17 cellular contexts compared by ENCODE assay signal in genomic region chr4:94613248-94613647, GRCh38.
DNase-seq lines count a peak whose midpoint lies in the region; ATAC-seq, FAIRE-seq and TF ChIP-seq lines count a peak whose summit lies in the region.
"Had no signal": no experiment of that assay in that cellular context is flagged by ENCODE, and none has a peak within 500 bp of the region (broad histone marks: within the 10 kb centered on the region; RNA-seq: fewer than 3 reads in every experiment).

No MANE protein-coding gene starts in this region.

- FAIRE-seq in HepG2 (lab: Jason Lieb, UNC) (no peak), endometrium (lab: Jason Lieb, UNC) (peak; percentile 50)
- FAIRE-seq: GM12878, GM18507 had no signal

- POLR2A ChIA-PET in HepG2 (lab: Yijun Ruan, JAX), result no interaction called here

- no peak overlapping the region for H2BK15ac ChIP-seq in mesenchymal stem cell (ENCODE audit: low read depth, poor library complexity, severe bottlenecking)

- peaks cover 13% of the 10 kb centered on the region for H3K4me1 Mint-ChIP-seq in activated naive CD8-positive, alpha-beta T cell treated with anti-CD3 and anti-CD28 coated beads for 36 hours
- H3K4me1 Mint-ChIP-seq: B cell, GM23338, H9 had no signal

- 53% methylated on average over 1 of the region's 1 CpG for WGBS in liver
- WGBS in HepG2 (ENCODE audit: low lambda C conversion rate), result 92% methylated on average over 1 of the region's 1 CpG
- WGBS in mesenchymal stem cell, result no CpG with 5 or more reads among the region's 1 CpG

- no peak overlapping the region for H3K4me3 Mint-ChIP-seq in activated naive CD8-positive, alpha-beta T cell treated with anti-CD3 and anti-CD28 coated beads for 36 hours
- H3K4me3 Mint-ChIP-seq: B cell; CD4-positive, alpha-beta T cell; GM23338; H9 had no signal

- no peak for ATAC-seq in HepG2
- ATAC-seq: GM12878, GM23338 had no signal

- CTCF ChIA-PET in HepG2 (lab: Yijun Ruan, JAX; ENCODE audit: low intra/inter-chr PET ratio, low total read pairs), result no interaction called here

- no peak overlapping the region for H3K18ac ChIP-seq in mesenchymal stem cell (ENCODE audit: low read depth in 1 of 2, low read length in 2 of 2)

- no peak overlapping the region for H4K8ac ChIP-seq in mesenchymal stem cell (ENCODE audit: low read length)

- in situ Hi-C loops in HepG2 (cut with HindIII; ENCODE audit: extremely low pct_ligation_motif_present, low pct_unique_long_range_greater_than_20kb) (no loop called here), brain microvascular endothelial cell (cut with HindIII; ENCODE audit: low pct_ligation_motif_present, low sequenced_read_pairs) (no loop called here)

- no peaks in the 10 kb centered on the region for H3K79me2 ChIP-seq in HepG2 (ENCODE audit: insufficient read depth, low read length)

- H3K9me3 ChIP-seq in liver (ENCODE audit: control insufficient read depth in 4 of 4, low read length in 3 of 4), result no peaks in the 10 kb centered on the region
- no peaks in the 10 kb centered on the region for H3K9me3 ChIP-seq in HepG2 (ENCODE audit: low read length)
- H3K9me3 ChIP-seq in mesenchymal stem cell (ENCODE audit: control insufficient read depth, low read length), result no peaks in the 10 kb centered on the region

- TF ChIP-seq POLR2A in HepG2 (IDR thresholded peaks at IDR 0.05; ENCODE audit: insufficient read depth in 1 of 2, low read depth in 2 of 2, low read length in 2 of 2), result no peak

- H3K4me2 ChIP-seq in HepG2 (ENCODE audit: low read depth, low read length) (no peak overlapping the region), mesenchymal stem cell (ENCODE audit: low read length, poor library complexity, severe bottlenecking) (no peak overlapping the region)
- H3K4me2 ChIP-seq: GM23338 had no signal

- H3K4me3 ChIP-seq in liver (ENCODE audit: low read depth in 1 of 3, low read length in 3 of 3) (no peak overlapping the region), HepG2 (replicated peaks in 1 of 3; ENCODE audit: insufficient read depth in 1 of 3, low read depth in 2 of 3, low read length in 3 of 3) (no peak overlapping the region), mesenchymal stem cell (ENCODE audit: insufficient read depth in 1 of 2, low read depth in 1 of 2, low read length in 2 of 2) (no peak overlapping the region), brain microvascular endothelial cell (ENCODE audit: low read depth, low read length) (no peak overlapping the region)
- H3K4me3 ChIP-seq: GM12878, GM23338 had no signal

- H3K9me3 Mint-ChIP-seq in activated naive CD8-positive, alpha-beta T cell treated with anti-CD3 and anti-CD28 coated beads for 36 hours, result no peaks in the 10 kb centered on the region
- H3K9me3 Mint-ChIP-seq: CD4-positive, alpha-beta T cell; GM23338; H9 had no signal

- no TSS peak for BruUV-seq in HepG2 (replicated peaks; lab: Mats Ljungman, UMichigan)

- H3K27me3 ChIP-seq in liver (ENCODE audit: control insufficient read depth in 4 of 4, insufficient read depth in 4 of 4, low read length in 3 of 4) (no peaks in the 10 kb centered on the region), HepG2 (ENCODE audit: control insufficient read depth in 1 of 2, insufficient read depth in 2 of 2, low read length in 2 of 2) (no peaks in the 10 kb centered on the region), mesenchymal stem cell (ENCODE audit: control insufficient read depth in 1 of 2, insufficient read depth in 1 of 2, low read length in 2 of 2) (no peaks in the 10 kb centered on the region), brain microvascular endothelial cell (replicated peaks) (no peaks in the 10 kb centered on the region)

- H2AFZ ChIP-seq in HepG2 (ENCODE audit: low read length) (no peak overlapping the region), mesenchymal stem cell (ENCODE audit: low read depth, low read length) (no peak overlapping the region)
- H2AFZ ChIP-seq: GM23338 had no signal

- H2BK12ac ChIP-seq in mesenchymal stem cell (ENCODE audit: low read length in 2 of 2), result no peak overlapping the region

- no peak overlapping the region for H4K91ac ChIP-seq in mesenchymal stem cell (ENCODE audit: low read length)

- no peak overlapping the region for H3K27ac Mint-ChIP-seq in activated naive CD8-positive, alpha-beta T cell treated with anti-CD3 and anti-CD28 coated beads for 36 hours
- H3K27ac Mint-ChIP-seq: B cell; CD4-positive, alpha-beta T cell; GM23338; H9 had no signal

- H3K27me3 Mint-ChIP-seq in activated naive CD8-positive, alpha-beta T cell treated with anti-CD3 and anti-CD28 coated beads for 36 hours, result no peaks in the 10 kb centered on the region
- H3K27me3 Mint-ChIP-seq: B cell; CD4-positive, alpha-beta T cell had no signal

- no peak overlapping the region for H2AK5ac ChIP-seq in mesenchymal stem cell (ENCODE audit: low read length, severe bottlenecking)

- TF ChIP-seq EP300 in HepG2 (IDR thresholded peaks at IDR 0.05; ENCODE audit: low read depth in 2 of 2, low read length in 2 of 2) (no peak), HepG2 (CRISPR knock-in tag; IDR thresholded peaks at IDR 0.05; ENCODE audit: borderline replicate concordance) (no peak)

- no peak overlapping the region for H3K23ac ChIP-seq in mesenchymal stem cell (ENCODE audit: low read length in 2 of 2)

- H4K20me1 ChIP-seq in HepG2 (ENCODE audit: insufficient read depth, low read length), result no peaks in the 10 kb centered on the region

- DNase-seq in HepG2 (ENCODE audit: low spot score), result no peak
- peak; percentile 66 for DNase-seq in mesenchymal stem cell
- DNase-seq in brain microvascular endothelial cell, result no peak
- no peak for DNase-seq in activated naive CD8-positive, alpha-beta T cell treated with anti-CD3 and anti-CD28 coated beads for 36 hours
- DNase-seq in NCI-H146 treated with DMSO at 0.1 percent for 48 hours (lab: John Stamatoyannopoulos, UW; ENCODE audit: unreplicated experiment), result no peak
- DNase-seq: 8988T; ACHN; C1 segment of cervical spinal cord; CD4-positive, alpha-beta T cell; DMS79; H9 had no signal

- H3K4me1 ChIP-seq in liver (ENCODE audit: control insufficient read depth in 4 of 4, insufficient read depth in 4 of 4, low read length in 3 of 4) (peaks cover 0 to 2% (median 0%) of the 10 kb centered on the region in 4 donors), HepG2 (ENCODE audit: insufficient read depth, low read length) (no peaks in the 10 kb centered on the region), mesenchymal stem cell (ENCODE audit: control insufficient read depth, insufficient read depth, low read depth, low read length) (no peaks in the 10 kb centered on the region)

- H3K36me3 ChIP-seq in liver (ENCODE audit: control insufficient read depth in 4 of 4, insufficient read depth in 3 of 4, low read depth in 1 of 4, low read length in 3 of 4) (peaks cover 2 to 10% (median 5%) of the 10 kb centered on the region in 4 donors), HepG2 (replicated peaks in 1 of 2; ENCODE audit: control insufficient read depth in 1 of 2, insufficient read depth in 2 of 2, low read length in 2 of 2) (peaks cover 5 to 8% of the 10 kb centered on the region in 2 experiments; a peak in 4 of 5 replicates), mesenchymal stem cell (ENCODE audit: control insufficient read depth in 1 of 2, insufficient read depth in 2 of 2, low read depth in 1 of 2, low read length in 2 of 2) (peaks cover 4 to 20% of the 10 kb centered on the region in 2 experiments), brain microvascular endothelial cell (replicated peaks) (peaks cover 29% of the 10 kb centered on the region)

- intact Hi-C loops in HepG2 (cut with micrococcal nuclease; ENCODE audit: unreplicated experiment), result no loop called here

- no peak overlapping the region for H3K4ac ChIP-seq in mesenchymal stem cell (ENCODE audit: low read depth in 1 of 2, low read length in 2 of 2)

- H3K36me3 Mint-ChIP-seq in activated naive CD8-positive, alpha-beta T cell treated with anti-CD3 and anti-CD28 coated beads for 36 hours, result no peaks in the 10 kb centered on the region

- H2BK5ac ChIP-seq in mesenchymal stem cell (ENCODE audit: low read depth, low read length, poor library complexity, severe bottlenecking), result no peak overlapping the region

- no peak overlapping the region for H2BK120ac ChIP-seq in mesenchymal stem cell (ENCODE audit: low read depth, low read length)

- H3K14ac ChIP-seq in mesenchymal stem cell (ENCODE audit: low read length in 2 of 2), result no peak overlapping the region

- TF ChIP-seq RAD21 in liver (IDR thresholded peaks at IDR 0.05) (no peak), HepG2 (CRISPR knock-in tag; IDR thresholded peaks at IDR 0.05) (no peak)

- TF ChIP-seq CTCF in liver (IDR thresholded peaks at IDR 0.05; ENCODE audit: low read depth, low read length, missing input control), result no peak
- TF ChIP-seq CTCF in HepG2 (CRISPR knock-in tag; IDR thresholded peaks at IDR 0.05), result no peak
- TF ChIP-seq CTCF in brain microvascular endothelial cell (IDR thresholded peaks at IDR 0.05; ENCODE audit: low read depth, low read length, missing control alignments), result no peak

- H3K9ac ChIP-seq in liver (ENCODE audit: low read depth in 1 of 2, low read length in 2 of 2), result no peak overlapping the region
- no peak overlapping the region for H3K9ac ChIP-seq in HepG2 (ENCODE audit: insufficient read depth, low read depth, low read length)
- H3K9ac ChIP-seq in mesenchymal stem cell (ENCODE audit: low read length), result no peak overlapping the region

- H3K27ac ChIP-seq in liver (ENCODE audit: low read depth in 1 of 2, low read length in 2 of 2) (no peak overlapping the region), HepG2 (ENCODE audit: extremely low read length, insufficient read depth, low read length) (no peak overlapping the region), mesenchymal stem cell (ENCODE audit: low read length, poor library complexity, severe bottlenecking) (no peak overlapping the region), brain microvascular endothelial cell (no peak overlapping the region)

- H3K79me1 ChIP-seq in mesenchymal stem cell (replicated peaks; ENCODE audit: low read length, poor library complexity, severe bottlenecking), result peaks cover 6% of the 10 kb centered on the region

TF ChIP-seq in HepG2, 621 proteins besides CTCF, POLR2A, EP300 and RAD21:
- no peak for TF ChIP-seq TCF7 (IDR thresholded peaks at IDR 0.05; ENCODE audit: low read depth)
- TF ChIP-seq JUN (CRISPR knock-in tag; IDR thresholded peaks at IDR 0.05), result no peak
- no peak for TF ChIP-seq GATAD2A (CRISPR knock-in tag; IDR thresholded peaks at IDR 0.05)
- TF ChIP-seq ZNF263 (CRISPR knock-in tag; IDR thresholded peaks at IDR 0.05), result no peak
- no peak for TF ChIP-seq ZNF44 (CRISPR knock-in tag; IDR thresholded peaks at IDR 0.05)
- no peak for TF ChIP-seq XRCC5 (optimal IDR thresholded peaks at IDR 0.05; ENCODE audit: low read length)
TF ChIP-seq in HepG2: peak in this region for 0.
